ENCODE assay signal across 15 cellular contexts in genomic region chr22:43921361-43921760, GRCh38. TPM values are rescaled to one million over a fixed set of nuclear protein-coding genes. Genes with fewer than 3 reads are reported as not detected.
DNase-seq lines count a peak whose midpoint lies in the region; ATAC-seq, FAIRE-seq and TF ChIP-seq lines count a peak whose summit lies in the region.
"Had no signal": no experiment of that assay in that cellular context is flagged by ENCODE, and none has a peak within 500 bp of the region (broad histone marks: within the 10 kb centered on the region; RNA-seq: fewer than 3 reads in every experiment).

No MANE protein-coding gene starts in this region.

- peak overlapping the region in 24 of 59 donors; percentile 7 to 74 (median 42) for H3K27ac ChIP-seq in dorsolateral prefrontal cortex

- no peaks in the 10 kb centered on the region for H3K9me3 Mint-ChIP-seq in WTC11
- H3K9me3 Mint-ChIP-seq: nephron progenitor cell; stimulated activated naive CD8-positive, alpha-beta T cell treated with anti-CD3 and anti-CD28 coated beads, Interleukin-15, amount 100 ng/mL, for 72 hours had no signal

- intact Hi-C loops in dorsolateral prefrontal cortex (cut with DNase I), result loop anchor here (5.0 kb wide), 2 partner anchors 36 to 109 kb away; partner anchors contain the start of genes EFCAB6 (in 1 of the 2) and SAMM50 (in 1 of the 2)

- CTCF ChIA-PET in WTC11 (lab: Charles Lee), result interaction anchor here (0.7 to 8.9 kb wide), 7 partner anchors 10 to 38 kb away, joined by 3 to 65 read pairs (median 4); no protein-coding TSS in a partner anchor

- ATAC-seq in WTC11 (no peak), HG02642 (IDR thresholded peaks at IDR 0.05; ENCODE audit: poor library complexity, unreplicated experiment) (no peak)
- ATAC-seq: stimulated activated naive CD8-positive, alpha-beta T cell treated with anti-CD3 and anti-CD28 coated beads, Interleukin-15, amount 100 ng/mL, for 72 hours had no signal

- FAIRE-seq in RCC 7860 (lab: Jason Lieb, UNC), result peak; percentile 90
- FAIRE-seq: GM12892 had no signal

- POLR2A ChIA-PET in WTC11 (lab: Charles Lee), result no interaction called here

- H3K4me3 ChIP-seq in dorsolateral prefrontal cortex, result no peak overlapping the region

- DNase-seq in EH (ENCODE audit: low read depth), result peak; percentile 95
- peak; percentile 91 for DNase-seq in RCC 7860 (ENCODE audit: low spot score)
- peak in 7 of 10 donors; percentile 42 to 86 (median 71) for DNase-seq in dorsolateral prefrontal cortex
- DNase-seq in nucleus accumbens (lab: John Stamatoyannopoulos, UW), result peak in 32 of 56 donors; percentile 3 to 89 (median 26)
- DNase-seq in mucosa of gallbladder (ENCODE audit: low spot score), result no peak
- no peak for DNase-seq in WTC11 (ENCODE audit: low spot score)
- no peak for DNase-seq in effector CD8-positive, alpha-beta T cell (lab: John Stamatoyannopoulos, UW)
- DNase-seq: activated effector memory CD4-positive, alpha-beta T cell treated with anti-CD3 and anti-CD28 coated beads, Interleukin-2, amount 50 U/mL, for 16 hours; COR-L47; NCI-H2171; nephron progenitor cell; RPMI8226; stimulated activated naive CD8-positive, alpha-beta T cell treated with anti-CD3 and anti-CD28 coated beads, Interleukin-15, amount 100 ng/mL, for 72 hours had no signal

- H3K27me3 Mint-ChIP-seq in WTC11 (ENCODE audit: low read depth), result peaks cover 3% of the 10 kb centered on the region

- no peak overlapping the region for H3K4me3 Mint-ChIP-seq in WTC11
- H3K4me3 Mint-ChIP-seq: nephron progenitor cell; stimulated activated naive CD8-positive, alpha-beta T cell treated with anti-CD3 and anti-CD28 coated beads, Interleukin-15, amount 100 ng/mL, for 72 hours had no signal

- TF ChIP-seq CTCF in dorsolateral prefrontal cortex (IDR thresholded peaks at IDR 0.05 in 54 of 56, conservative IDR thresholded peaks at IDR 0.05 in 2 of 56; ENCODE audit: low read depth in 1 of 56, partially characterized antibody in 56 of 56) (no peak), WTC11 (IDR thresholded peaks at IDR 0.05) (no peak)

- H3K27me3 ChIP-seq in dorsolateral prefrontal cortex, result no peaks in the 10 kb centered on the region

- no peak overlapping the region for H3K27ac Mint-ChIP-seq in WTC11
- H3K27ac Mint-ChIP-seq: stimulated activated naive CD8-positive, alpha-beta T cell treated with anti-CD3 and anti-CD28 coated beads, Interleukin-15, amount 100 ng/mL, for 72 hours had no signal

- peaks cover 26% of the 10 kb centered on the region for H3K4me1 Mint-ChIP-seq in WTC11

- H3K36me3 Mint-ChIP-seq in WTC11, result no peaks in the 10 kb centered on the region; the same call in 1 of the 2 replicates

TF ChIP-seq in WTC11, 78 proteins besides CTCF, POLR2A, EP300 and RAD21:
- TF ChIP-seq, protein P1, sequence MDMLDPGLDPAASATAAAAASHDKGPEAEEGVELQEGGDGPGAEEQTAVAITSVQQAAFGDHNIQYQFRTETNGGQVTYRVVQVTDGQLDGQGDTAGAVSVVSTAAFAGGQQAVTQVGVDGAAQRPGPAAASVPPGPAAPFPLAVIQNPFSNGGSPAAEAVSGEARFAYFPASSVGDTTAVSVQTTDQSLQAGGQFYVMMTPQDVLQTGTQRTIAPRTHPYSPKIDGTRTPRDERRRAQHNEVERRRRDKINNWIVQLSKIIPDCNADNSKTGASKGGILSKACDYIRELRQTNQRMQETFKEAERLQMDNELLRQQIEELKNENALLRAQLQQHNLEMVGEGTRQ (CRISPR knock-in tag; IDR thresholded peaks at IDR 0.05), result no peak
- TF ChIP-seq FOXK1 (CRISPR knock-in tag; IDR thresholded peaks at IDR 0.05), result no peak
- TF ChIP-seq ZBTB21 (CRISPR knock-in tag; IDR thresholded peaks at IDR 0.05; ENCODE audit: borderline replicate concordance), result no peak
- no peak for TF ChIP-seq FOXP1 (CRISPR knock-in tag; IDR thresholded peaks at IDR 0.05; ENCODE audit: borderline replicate concordance)

RNA-seq across cellular contexts. Expression of gene PNPLA3, which starts 2.2 kb away (rescaled TPM):
- total RNA-seq in dorsolateral prefrontal cortex, result 1 to 10 TPM in 119 of 120 experiments, under 1 TPM in 1; 0.88 to 7.9 (median 3.0) TPM
- total RNA-seq in mucosa of gallbladder, result 11.4 TPM
- total RNA-seq in WTC11 (2021), result 17.9 to 19.8 TPM (median 19.6 TPM) in 3 replicates

RNA-seq across cellular contexts. Expression of gene PNPLA5, which starts 29.5 kb away (rescaled TPM):
- total RNA-seq in dorsolateral prefrontal cortex (1 to 10 TPM in 118 of 120 experiments, under 1 TPM in 2; 0.49 to 7.8 (median 3.0) TPM), mucosa of gallbladder (not detected), WTC11 (2021) (5.3 to 5.9 TPM (median 5.3 TPM) in 3 replicates)

RNA-seq across cellular contexts. Expression of gene SAMM50, which starts 33.9 kb away (rescaled TPM):
- total RNA-seq in dorsolateral prefrontal cortex (10 to 100 TPM; 26.9 to 53.0 (median 37.4) TPM), mucosa of gallbladder (51.8 TPM), WTC11 (2021) (59.3 to 72.1 TPM (median 62.1 TPM) in 3 replicates)

RNA-seq across cellular contexts. Expression of gene SULT4A1, which starts 59.0 kb away (rescaled TPM):
- total RNA-seq in dorsolateral prefrontal cortex (100 to 1,000 TPM in 109 of 120 experiments, 10 to 100 TPM in 11; 42.4 to 278 (median 186) TPM), mucosa of gallbladder (0.43 TPM), WTC11 (2021) (12.5 to 13.0 TPM (median 12.6 TPM) in 3 replicates)

Comparison
In these comparisons a context has a peak if more than half of its experiments do, and no peak if none do; other contexts are left out.
1. DNase-seq: peak in EH (single experiment), RCC 7860 (single experiment), dorsolateral prefrontal cortex (7 of 10) and nucleus accumbens (32 of 56); none in mucosa of gallbladder (single experiment), WTC11 (single experiment) and effector CD8-positive, alpha-beta T cell (single experiment).